Comparison of ENCODE assay signal across 26 cellular contexts in genomic region chr10:5968681-5969453, GRCh38. TPM values are rescaled to one million over a fixed set of nuclear protein-coding genes. Genes with fewer than 3 reads are reported as not detected.
DNase-seq lines count a peak whose midpoint lies in the region; ATAC-seq, FAIRE-seq and TF ChIP-seq lines count a peak whose summit lies in the region.
"Had no signal": no experiment of that assay in that cellular context is flagged by ENCODE, and none has a peak within 500 bp of the region (broad histone marks: within the 10 kb centered on the region; RNA-seq: fewer than 3 reads in every experiment).

No MANE protein-coding gene starts in this region.

- no peak for TF ChIP-seq POLR2A in stomach (IDR thresholded peaks at IDR 0.05)

- DNase-seq in activated CD8-positive, alpha-beta memory T cell treated with anti-CD3 and anti-CD28 coated beads, Interleukin-2, amount 10 ng/mL, durations not matched to agents 7 days and 5 days = peak; percentile 14
- no peak for DNase-seq in activated CD8-positive, alpha-beta memory T cell treated with anti-CD3 and anti-CD28 coated beads, Interleukin-2, amount 50 U/mL, for 4 hours
- DNase-seq in RCC 7860 (ENCODE audit: low spot score) (no peak), lung (ENCODE audit: low spot score) (peak; percentile 9), stomach (peak; percentile 22), GDM1 (lab: John Stamatoyannopoulos, UW) (no peak), brain microvascular endothelial cell (no peak)
- DNase-seq: activated CD4-positive, alpha-beta T cell treated with anti-CD3 and anti-CD28 coated beads for 36 hours; activated naive CD4-positive, alpha-beta T cell treated with Interleukin-2 at 50 U/mL for 16 hours; activated T-cell treated with anti-CD3 and anti-CD28 coated beads for 4 hours; amygdala; DMS 273 treated with DMSO at 0.1 percent for 48 hours; effector CD4-positive, alpha-beta T cell; H7; NCI-H2171 treated with DMSO at 0.1 percent for 48 hours; NCI-H69; stimulated activated CD4-positive, alpha-beta T cell treated with anti-CD3 and anti-CD28 coated beads, Interleukin-1b, Interleukin-23, amount 100 ng/mL, for 48 hours; upper lobe of left lung had no signal

- H3K27me3 ChIP-seq in lung (ENCODE audit: control insufficient read depth, insufficient read depth) = no peaks in the 10 kb centered on the region
- no peaks in the 10 kb centered on the region for H3K27me3 ChIP-seq in stomach
- no peaks in the 10 kb centered on the region for H3K27me3 ChIP-seq in brain microvascular endothelial cell (replicated peaks)
- H3K27me3 ChIP-seq: neutrophil, upper lobe of left lung had no signal

- H3K4me3 Mint-ChIP-seq in activated CD8-positive, alpha-beta memory T cell treated with anti-CD3 and anti-CD28 coated beads, Interleukin-2, amount 10 ng/mL, durations not matched to agents 7 days and 5 days = no peak overlapping the region
- H3K4me3 Mint-ChIP-seq: activated CD4-positive, alpha-beta T cell treated with anti-CD3 and anti-CD28 coated beads for 36 hours; stimulated activated naive CD8-positive, alpha-beta T cell treated with anti-CD3 and anti-CD28 coated beads, Interleukin-15, Interleukin-2, amounts not matched to agents 100 ng/mL and 50 ng/mL, for 24 hours had no signal

- CTCF ChIA-PET in activated CD8-positive, alpha-beta memory T cell treated with anti-CD3 and anti-CD28 coated beads, Interleukin-2, amount 10 ng/mL, durations not matched to agents 7 days and 5 days (lab: Charles Lee) = no interaction called here

- H3K4me1 ChIP-seq in lung (ENCODE audit: control insufficient read depth in 2 of 2, insufficient read depth in 2 of 2, low read length in 2 of 2) = peaks cover 0 to 15% of the 10 kb centered on the region in 2 donors
- H3K4me1 ChIP-seq in stomach = peaks cover 20 to 57% (median 31%) of the 10 kb centered on the region in 4 donors

- TF ChIP-seq EP300 in stomach (IDR thresholded peaks at IDR 0.05) = no peak

- peak overlapping the region in 1 of 2 donors; percentile 37 for H3K27ac ChIP-seq in lung (ENCODE audit: low read depth in 1 of 2, low read length in 1 of 2)
- H3K27ac ChIP-seq in stomach = no peak overlapping the region
- no peak overlapping the region for H3K27ac ChIP-seq in brain microvascular endothelial cell
- H3K27ac ChIP-seq: C4-2B, neutrophil had no signal

- peaks cover 39% of the 10 kb centered on the region for H3K4me1 Mint-ChIP-seq in activated CD8-positive, alpha-beta memory T cell treated with anti-CD3 and anti-CD28 coated beads, Interleukin-2, amount 10 ng/mL, durations not matched to agents 7 days and 5 days

- TF ChIP-seq CTCF in lung (IDR thresholded peaks at IDR 0.05; ENCODE audit: control extremely low read depth, extremely low read depth) (no peak), stomach (IDR thresholded peaks at IDR 0.05) (no peak), brain microvascular endothelial cell (IDR thresholded peaks at IDR 0.05; ENCODE audit: low read depth, low read length, missing control alignments) (no peak)

- H3K4me3 ChIP-seq in lung (no peak overlapping the region), stomach (no peak overlapping the region), brain microvascular endothelial cell (ENCODE audit: low read depth, low read length) (no peak overlapping the region)
- H3K4me3 ChIP-seq: upper lobe of left lung had no signal

- intact Hi-C loops in stomach (cut with DNase I; ENCODE audit: low total_unique reads) = no loop called here

- in situ Hi-C loops in brain microvascular endothelial cell (cut with HindIII; ENCODE audit: low pct_ligation_motif_present, low sequenced_read_pairs) = no loop called here

- ATAC-seq in activated CD8-positive, alpha-beta memory T cell treated with anti-CD3 and anti-CD28 coated beads, Interleukin-2, amount 10 ng/mL, durations not matched to agents 7 days and 5 days = no peak
- ATAC-seq in lung (ENCODE audit: insufficient read depth, low FRiP score) (no peak), GM18517 (IDR thresholded peaks at IDR 0.05; ENCODE audit: unreplicated experiment) (no peak)
- ATAC-seq: activated CD4-positive, alpha-beta T cell treated with anti-CD3 and anti-CD28 coated beads for 36 hours; esophagus mucosa; SK-N-SH treated with all-trans-retinoic acid at 6 μM for 48 hours had no signal

- WGBS in lung, 2 donors = 92 to 94% methylated on average over 9 of the region's 9 CpGs
- 87 to 94% (median 89%) methylated on average over 9 of the region's 9 CpGs for WGBS in stomach, 5 donors

- H3K36me3 ChIP-seq in lung (ENCODE audit: control insufficient read depth in 2 of 2, insufficient read depth in 2 of 2, low read length in 2 of 2) = peaks cover 0 to 19% of the 10 kb centered on the region in 2 donors
- peaks cover 0 to 31% (median 15%) of the 10 kb centered on the region in 4 donors for H3K36me3 ChIP-seq in stomach
- no peaks in the 10 kb centered on the region for H3K36me3 ChIP-seq in brain microvascular endothelial cell (replicated peaks)
- H3K36me3 ChIP-seq: neutrophil had no signal

- no peaks in the 10 kb centered on the region for H3K9me3 Mint-ChIP-seq in activated CD8-positive, alpha-beta memory T cell treated with anti-CD3 and anti-CD28 coated beads, Interleukin-2, amount 10 ng/mL, durations not matched to agents 7 days and 5 days (ENCODE audit: low read depth)
- H3K9me3 Mint-ChIP-seq: stimulated activated naive CD8-positive, alpha-beta T cell treated with anti-CD3 and anti-CD28 coated beads, Interleukin-15, Interleukin-2, amounts not matched to agents 100 ng/mL and 50 ng/mL, for 24 hours had no signal

- H3K9me3 ChIP-seq in lung (ENCODE audit: control insufficient read depth in 2 of 2, insufficient read depth in 1 of 2, low read length in 1 of 2) (no peaks in the 10 kb centered on the region), stomach (no peaks in the 10 kb centered on the region)
- H3K9me3 ChIP-seq: neutrophil, upper lobe of left lung had no signal

- H3K27ac Mint-ChIP-seq in activated CD8-positive, alpha-beta memory T cell treated with anti-CD3 and anti-CD28 coated beads, Interleukin-2, amount 10 ng/mL, durations not matched to agents 7 days and 5 days = no peak overlapping the region
- H3K27ac Mint-ChIP-seq: activated CD4-positive, alpha-beta T cell treated with anti-CD3 and anti-CD28 coated beads for 36 hours; stimulated activated naive CD8-positive, alpha-beta T cell treated with anti-CD3 and anti-CD28 coated beads, Interleukin-15, Interleukin-2, amounts not matched to agents 100 ng/mL and 50 ng/mL, for 24 hours had no signal

- peaks cover 27% of the 10 kb centered on the region for H3K36me3 Mint-ChIP-seq in activated CD8-positive, alpha-beta memory T cell treated with anti-CD3 and anti-CD28 coated beads, Interleukin-2, amount 10 ng/mL, durations not matched to agents 7 days and 5 days

- FAIRE-seq in RCC 7860 (lab: Jason Lieb, UNC) = peak; percentile 81
- FAIRE-seq: GM12891, HTR-8/SVneo had no signal

- no peaks in the 10 kb centered on the region for H3K27me3 Mint-ChIP-seq in activated CD8-positive, alpha-beta memory T cell treated with anti-CD3 and anti-CD28 coated beads, Interleukin-2, amount 10 ng/mL, durations not matched to agents 7 days and 5 days
- H3K27me3 Mint-ChIP-seq: activated CD4-positive, alpha-beta T cell treated with anti-CD3 and anti-CD28 coated beads for 36 hours; stimulated activated naive CD8-positive, alpha-beta T cell treated with anti-CD3 and anti-CD28 coated beads, Interleukin-15, Interleukin-2, amounts not matched to agents 100 ng/mL and 50 ng/mL, for 24 hours had no signal

RNA-seq across cellular contexts. Expression of gene IL15RA, which starts 8.5 kb away (rescaled TPM):
- 10 to 100 TPM; 31.1 to 31.7 TPM for total RNA-seq in activated CD8-positive, alpha-beta memory T cell treated with anti-CD3 and anti-CD28 coated beads, Interleukin-2, amount 10 ng/mL, durations not matched to agents 7 days and 5 days
- total RNA-seq in lung (10 to 100 TPM; 13.2 to 40.0 TPM), stomach (10 to 100 TPM in 3 of 5 donors, 1 to 10 TPM in 2; 6.7 to 63.0 (median 16.1) TPM)
- polyA plus RNA-seq in lung (10 to 100 TPM; 25.5 to 67.7 TPM), stomach (10 to 100 TPM; 13.9 to 26.1 (median 15.7) TPM)

Comparison
In these comparisons a context has a peak if more than half of its experiments do, and no peak if none do; other contexts are left out.
1. DNase-seq: peak in activated CD8-positive, alpha-beta memory T cell treated with anti-CD3 and anti-CD28 coated beads, Interleukin-2, amount 10 ng/mL, durations not matched to agents 7 days and 5 days (single experiment), lung (single experiment) and stomach (single experiment); none in activated CD8-positive, alpha-beta memory T cell treated with anti-CD3 and anti-CD28 coated beads, Interleukin-2, amount 50 U/mL, for 4 hours (single experiment), RCC 7860 (single experiment), GDM1 (single experiment) and brain microvascular endothelial cell (single experiment).